8 cellular contexts compared by ENCODE assay signal in genomic region chrX:119686087-119686639, GRCh38. TPM values are rescaled to one million over a fixed set of nuclear protein-coding genes. Genes with fewer than 3 reads are reported as not detected.
DNase-seq lines count a peak whose midpoint lies in the region; ATAC-seq, FAIRE-seq and TF ChIP-seq lines count a peak whose summit lies in the region.

No MANE protein-coding gene starts in this region.

- no peaks in the 10 kb centered on the region for H3F3A ChIP-seq in SK-N-SH (replicated peaks; ENCODE audit: insufficient read depth)

- peaks cover 48% of the 10 kb centered on the region for H3K79me2 ChIP-seq in SK-N-SH (ENCODE audit: insufficient read depth)

- H2AFZ ChIP-seq in SK-N-SH (ENCODE audit: low read depth): peak overlapping the region; percentile 59; the same call in 1 of the 2 replicates

- peak; percentile 57 for FAIRE-seq in GM12892 (lab: Jason Lieb, UNC)

- H3K4me2 ChIP-seq in SK-N-SH: peak overlapping the region; percentile 2; the same call in 1 of the 2 replicates

- no peak for TF ChIP-seq POLR2A in GM12892 (IDR thresholded peaks at IDR 0.05; ENCODE audit: low read depth, low read length)

- 38% methylated on average over 9 of the region's 11 CpGs for WGBS in SK-N-SH (ENCODE audit: low lambda C conversion rate)
- 41 to 48% methylated on average over 11 of the region's 11 CpGs for WGBS in heart right ventricle, 2 donors
- 15% methylated on average over 11 of the region's 11 CpGs for WGBS in thymus

- H3K4me3 ChIP-seq in SK-N-SH (ENCODE audit: low read depth in 2 of 2, low read length in 1 of 2) (no peak overlapping the region), heart right ventricle (peak overlapping the region in 2 of 10 donors; percentile 5 to 29), thymus (ENCODE audit: low read length) (peak overlapping the region; percentile 42)

- peak; percentile 48 for ATAC-seq in HG02571 (IDR thresholded peaks at IDR 0.05; ENCODE audit: unreplicated experiment)
- peak in 7 of 8 donors; percentile 27 to 54 (median 44) for ATAC-seq in heart right ventricle

- no peaks in the 10 kb centered on the region for H3K9me3 ChIP-seq in SK-N-SH
- no peaks in the 10 kb centered on the region for H3K9me3 ChIP-seq in heart right ventricle
- H3K9me3 ChIP-seq in thymus (ENCODE audit: control insufficient read depth): no peaks in the 10 kb centered on the region

- peak in 1 of 2 experiments; percentile 65; a peak in 2 of 4 replicates for TF ChIP-seq EP300 in SK-N-SH (IDR thresholded peaks at IDR 0.05; ENCODE audit: borderline replicate concordance in 1 of 2, low read depth in 1 of 2, low read length in 1 of 2)

- intact Hi-C loops in heart right ventricle (cut with DNase I): no loop called here

- H3K27ac ChIP-seq in SK-N-SH (ENCODE audit: low read depth in 2 of 2, low read length in 1 of 2) (peak overlapping the region; percentile 55 to 80), heart right ventricle (peak overlapping the region; percentile 24 to 89 (median 84)), thymus (ENCODE audit: low read depth) (peak overlapping the region; percentile 95)

- no peak overlapping the region; the same call in 1 of the 2 replicates for H3K9ac ChIP-seq in SK-N-SH

- DNase-seq in GM12892 (ENCODE audit: insufficient read length) (no peak), SK-N-SH (peak; percentile 47), heart right ventricle (no peak), HT-29 (ENCODE audit: low spot score) (no peak), DMS79 treated with DMSO at 0.1 percent for 48 hours (lab: John Stamatoyannopoulos, UW) (no peak), NCI-H146 treated with DMSO at 0.1 percent for 48 hours (lab: John Stamatoyannopoulos, UW; ENCODE audit: unreplicated experiment) (no peak)

- no peak for TF ChIP-seq RAD21 in SK-N-SH (IDR thresholded peaks at IDR 0.05; ENCODE audit: low read length)

- H3K36me3 ChIP-seq in SK-N-SH (replicated peaks in 1 of 2; ENCODE audit: control insufficient read depth in 1 of 2, insufficient read depth in 2 of 2, low read length in 1 of 2) (no peaks in the 10 kb centered on the region), heart right ventricle (no peaks in the 10 kb centered on the region), thymus (ENCODE audit: control insufficient read depth, insufficient read depth) (no peaks in the 10 kb centered on the region)

- no peaks in the 10 kb centered on the region for H3K9me2 ChIP-seq in SK-N-SH

- POLR2A ChIA-PET in SK-N-SH (lab: Yijun Ruan, JAX): interaction anchor here (0.7 to 2.8 kb wide), 2 partner anchors 11 to 14 kb away, joined by 3 to 9 read pairs; no protein-coding TSS in a partner anchor

- no peak for TF ChIP-seq CTCF in SK-N-SH (IDR thresholded peaks at IDR 0.05)
- TF ChIP-seq CTCF in heart right ventricle (IDR thresholded peaks at IDR 0.05): no peak

- H3K27me3 ChIP-seq in SK-N-SH (ENCODE audit: insufficient read depth): peaks cover 5% of the 10 kb centered on the region; the same call in 1 of the 2 replicates
- H3K27me3 ChIP-seq in heart right ventricle: no peaks in the 10 kb centered on the region
- H3K27me3 ChIP-seq in thymus (ENCODE audit: control insufficient read depth, insufficient read depth): no peaks in the 10 kb centered on the region

- H3K4me1 ChIP-seq in SK-N-SH (ENCODE audit: control insufficient read depth in 1 of 2, insufficient read depth in 2 of 2, low read depth in 1 of 2, low read length in 1 of 2) (peaks cover 5 to 30% of the 10 kb centered on the region in 2 experiments; a peak in 3 of 4 replicates), heart right ventricle (peaks cover 0 to 71% (median 24%) of the 10 kb centered on the region in 9 donors), thymus (ENCODE audit: control insufficient read depth, insufficient read depth, low read length) (peaks cover 14% of the 10 kb centered on the region)

- CTCF ChIA-PET in SK-N-SH (lab: Yijun Ruan, JAX): interaction anchor here (0.6 to 2.3 kb wide), 5 partner anchors 10 to 108 kb away, joined by 3 to 9 read pairs (median 3); no protein-coding TSS in a partner anchor

- H4K20me1 ChIP-seq in SK-N-SH (ENCODE audit: insufficient read depth): no peaks in the 10 kb centered on the region

TF ChIP-seq in SK-N-SH, 30 proteins besides CTCF, POLR2A, EP300 and RAD21:
- TF ChIP-seq SMC3 (IDR thresholded peaks at IDR 0.05; ENCODE audit: low read depth, low read length) (no peak), REST (IDR thresholded peaks at IDR 0.05; ENCODE audit: low read depth, low read length) (no peak), TCF12 (IDR thresholded peaks at IDR 0.05) (peak; percentile 18; the same call in 1 of the 2 replicates), ZBTB33 (IDR thresholded peaks at IDR 0.05; ENCODE audit: borderline replicate concordance, low read depth) (no peak), GATA2 (CRISPR knock-in tag; IDR thresholded peaks at IDR 0.05) (0 out of 2 replicates have a peak, but pooled peaks have one; percentile 10), CHD2 (IDR thresholded peaks at IDR 0.05; ENCODE audit: low read length, partially characterized antibody) (peak; percentile 1)

RNA-seq across cellular contexts. Expression of gene SEPTIN6, which starts 6.8 kb away (rescaled TPM):
- 135 TPM for polyA plus RNA-seq in GM12892 (2012; ENCODE audit: missing spikeins)
- polyA plus RNA-seq in SK-N-SH (2012; rRNA removed): 33.1 and 36.3 TPM in 2 replicates
- 29.5 and 36.9 TPM in 2 replicates for polyA plus RNA-seq in SK-N-SH (2012; cell fraction: cytosol; rRNA removed)
- 22.0 and 24.7 TPM in 2 replicates for polyA plus RNA-seq in SK-N-SH (2012; cell fraction: nucleus; rRNA removed)
- 10 to 100 TPM in 4 of 10 donors, 1 to 10 TPM in 6; 7.5 to 24.9 (median 9.3) TPM for total RNA-seq in heart right ventricle
- polyA plus RNA-seq in heart right ventricle: 1 to 10 TPM; 4.6 to 7.5 TPM
- 53.1 TPM for polyA plus RNA-seq in thymus
- 0.10 and 0.53 TPM in 2 replicates for total RNA-seq in HT-29 (2014; rRNA removed; shearing (Covaris generic))
